9 cellular contexts compared by ENCODE assay signal in the genomic region with DNA sequence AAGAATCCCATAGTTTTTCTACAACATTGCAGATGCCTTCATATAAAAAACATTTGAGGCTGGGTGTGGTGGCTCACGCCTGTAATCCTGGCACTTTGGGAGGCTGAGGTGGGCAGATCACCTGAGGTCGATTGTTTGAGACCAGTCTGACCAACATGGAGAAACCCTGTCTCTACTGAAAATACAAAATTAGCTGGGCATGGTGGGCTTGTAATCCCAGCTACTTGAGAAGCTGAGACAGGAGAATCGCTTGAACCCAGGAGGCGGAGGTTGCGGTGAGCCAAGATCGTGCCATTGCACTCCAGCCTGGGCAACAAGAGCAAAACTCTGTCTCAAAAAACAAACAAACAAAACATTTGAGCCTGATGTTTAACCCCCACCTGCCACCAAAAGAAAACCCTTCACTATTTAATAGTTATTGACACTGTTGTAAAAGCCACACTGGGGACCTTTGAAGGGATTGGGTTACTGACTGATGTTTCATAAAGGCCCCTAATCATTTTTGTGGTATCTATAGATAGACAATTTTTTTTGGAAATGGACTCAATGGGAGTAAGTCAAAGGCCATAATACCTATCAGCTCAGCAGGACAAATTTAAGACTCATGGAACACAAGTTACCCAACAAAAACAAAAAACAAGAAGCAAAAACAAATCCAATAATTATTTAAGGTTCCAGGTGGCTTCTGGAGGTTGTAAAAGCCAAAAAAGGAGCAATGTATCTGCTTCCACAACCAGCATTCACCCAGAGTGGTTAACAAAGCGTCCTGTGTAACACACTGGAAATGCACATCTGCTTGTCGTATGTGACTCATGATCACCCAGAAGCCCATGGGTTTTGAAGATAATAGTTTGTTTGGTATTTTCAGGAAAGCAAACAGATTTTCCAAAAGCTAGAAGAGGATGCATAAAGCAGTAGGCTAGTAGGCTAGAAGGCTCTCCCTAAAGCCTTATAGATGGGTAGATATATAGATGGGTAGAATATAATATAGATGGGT. TPM values are rescaled to one million over a fixed set of nuclear protein-coding genes. Genes with fewer than 3 reads are reported as not detected.
A peak's percentile ranks its signal among the peaks of the same experiment; 100 is the strongest.
DNase-seq lines count a peak whose midpoint lies in the region; ATAC-seq, FAIRE-seq and TF ChIP-seq lines count a peak whose summit lies in the region.
"Had no signal": no experiment of that assay in that cellular context is flagged by ENCODE, and none has a peak within 500 bp of the region (broad histone marks: within the 10 kb centered on the region; RNA-seq: fewer than 3 reads in every experiment).

No MANE protein-coding gene starts in this region.

- peaks cover 50% of the 10 kb centered on the region for H3K4me1 ChIP-seq in CD8-positive, alpha-beta T cell (ENCODE audit: insufficient read depth, low read length)
- peaks cover 32 to 55% of the 10 kb centered on the region in 2 experiments for H3K4me1 ChIP-seq in HCT116 (ENCODE audit: control insufficient read depth in 1 of 2, insufficient read depth in 2 of 2, low read length in 2 of 2)
- peaks cover 20% of the 10 kb centered on the region for H3K4me1 ChIP-seq in keratinocyte (ENCODE audit: control insufficient read depth, extremely low read depth, insufficient read depth, low read length)
- peaks cover 41% of the 10 kb centered on the region for H3K4me1 ChIP-seq in effector memory CD4-positive, alpha-beta T cell (ENCODE audit: control insufficient read depth, insufficient read depth, low read length, poor library complexity, severe bottlenecking)

- CTCF ChIA-PET in CD8-positive, alpha-beta T cell (lab: Charles Lee) = interaction anchor here (1.4 kb wide), 1 partner anchor 8 kb away, joined by 3 read pairs; no protein-coding TSS in a partner anchor
- CTCF ChIA-PET in HCT116 (lab: Charles Lee) = no interaction called here

- H3K9me3 Mint-ChIP-seq in CD8-positive, alpha-beta T cell = no peaks in the 10 kb centered on the region
- peaks cover 0 to 9% of the 10 kb centered on the region in 2 donors for H3K9me3 Mint-ChIP-seq in activated naive CD4-positive, alpha-beta T cell treated with anti-CD3 and anti-CD28 coated beads, Interleukin-2, amount 50 U/mL, for 72 hours

- no peaks in the 10 kb centered on the region for H3K9me2 ChIP-seq in HCT116 (ENCODE audit: insufficient read depth)

- no peak for TF ChIP-seq CTCF in CD8-positive, alpha-beta T cell (IDR thresholded peaks at IDR 0.05)
- TF ChIP-seq CTCF in HCT116 (IDR thresholded peaks at IDR 0.05 in 2 of 3, conservative IDR thresholded peaks at IDR 0.05 in 1 of 3; ENCODE audit: borderline replicate concordance in 1 of 3, insufficient read depth in 1 of 3, low read depth in 2 of 3, low read length in 2 of 3) = no peak
- TF ChIP-seq CTCF in keratinocyte (optimal IDR thresholded peaks at IDR 0.05 in 1 of 3, IDR thresholded peaks at IDR 0.05 in 1 of 3, conservative IDR thresholded peaks at IDR 0.05 in 1 of 3; ENCODE audit: extremely low read depth in 1 of 3, insufficient read depth in 2 of 3, low read length in 3 of 3) = no peak
- TF ChIP-seq CTCF in dorsolateral prefrontal cortex (IDR thresholded peaks at IDR 0.05 in 54 of 56, conservative IDR thresholded peaks at IDR 0.05 in 2 of 56; ENCODE audit: low read depth in 1 of 56, partially characterized antibody in 56 of 56) = no peak

- H3K27ac Mint-ChIP-seq in CD8-positive, alpha-beta T cell = no peak overlapping the region
- peak overlapping the region; percentile 60 to 86 for H3K27ac Mint-ChIP-seq in activated naive CD4-positive, alpha-beta T cell treated with anti-CD3 and anti-CD28 coated beads, Interleukin-2, amount 50 U/mL, for 72 hours

- POLR2A ChIA-PET in CD8-positive, alpha-beta T cell (lab: Charles Lee) = interaction anchor here (1.1 to 2.4 kb wide), 4 partner anchors 9 to 62 kb away, joined by 3 to 11 read pairs (median 4); no protein-coding TSS in a partner anchor
- POLR2A ChIA-PET in HCT116 (lab: Charles Lee) = no interaction called here

- peak; percentile 83 for FAIRE-seq in keratinocyte (lab: Jason Lieb, UNC)

- dilution Hi-C loops in keratinocyte (cut with MboI; ENCODE audit: extremely low pct_ligation_motif_present, low sequenced_read_pairs) = no loop called here

- peaks cover 87% of the 10 kb centered on the region for H3K79me2 ChIP-seq in HCT116 (ENCODE audit: insufficient read depth, low read length)
- peaks cover 50% of the 10 kb centered on the region for H3K79me2 ChIP-seq in keratinocyte (ENCODE audit: control insufficient read depth, insufficient read depth, low read length)

- H3K27ac ChIP-seq in CD8-positive, alpha-beta T cell (ENCODE audit: low read depth, low read length) = no peak overlapping the region
- peak overlapping the region; percentile 86 for H3K27ac ChIP-seq in HCT116 (ENCODE audit: low read depth, low read length)
- peak overlapping the region; percentile 52 for H3K27ac ChIP-seq in keratinocyte (ENCODE audit: control insufficient read depth, insufficient read depth, low read length)
- no peak overlapping the region for H3K27ac ChIP-seq in dorsolateral prefrontal cortex
- no peak overlapping the region for H3K27ac ChIP-seq in effector memory CD4-positive, alpha-beta T cell (ENCODE audit: insufficient read depth, low read length, poor library complexity, severe bottlenecking)

- H4K20me1 ChIP-seq in HCT116 (ENCODE audit: insufficient read depth) (no peaks in the 10 kb centered on the region), keratinocyte (ENCODE audit: control insufficient read depth, extremely low read depth, insufficient read depth, low read length) (peaks cover 7% of the 10 kb centered on the region)

- DNase-seq in CD8-positive, alpha-beta T cell = no peak
- DNase-seq in HCT116 (ENCODE audit: low read depth, low spot score) (no peak), keratinocyte (ENCODE audit: low read depth, low spot score) (no peak), dorsolateral prefrontal cortex (no peak), NCI-H446 (lab: John Stamatoyannopoulos, UW) (no peak)
- DNase-seq in activated naive CD4-positive, alpha-beta T cell treated with anti-CD3 and anti-CD28 coated beads, Interleukin-2, amount 50 U/mL, for 72 hours (ENCODE audit: low spot score in 2 of 2) = no peak
- DNase-seq in effector memory CD4-positive, alpha-beta T cell = no peak
- DNase-seq: posterior cingulate gyrus had no signal

- TF ChIP-seq POLR2A in HCT116 (IDR thresholded peaks at IDR 0.05; ENCODE audit: borderline replicate concordance, extremely low read depth, insufficient read depth, insufficient read length) = no peak

- H3K4me3 Mint-ChIP-seq in CD8-positive, alpha-beta T cell = peak overlapping the region; percentile 38

- H3K27me3 Mint-ChIP-seq in CD8-positive, alpha-beta T cell (ENCODE audit: low read depth) = peaks cover 20% of the 10 kb centered on the region

- no peaks in the 10 kb centered on the region for H3K36me3 ChIP-seq in CD8-positive, alpha-beta T cell (ENCODE audit: insufficient read depth, low read length)
- H3K36me3 ChIP-seq in HCT116 (ENCODE audit: control insufficient read depth in 1 of 2, insufficient read depth in 2 of 2, low read length in 2 of 2) (peaks cover 44 to 72% of the 10 kb centered on the region in 2 experiments), keratinocyte (ENCODE audit: control insufficient read depth in 2 of 2, extremely low read depth in 1 of 2, insufficient read depth in 2 of 2, low read length in 2 of 2) (peaks cover 38 to 66% of the 10 kb centered on the region in 2 experiments)
- H3K36me3 ChIP-seq in effector memory CD4-positive, alpha-beta T cell (ENCODE audit: control insufficient read depth, insufficient read depth, low read length) = no peaks in the 10 kb centered on the region

- H2AFZ ChIP-seq in HCT116 (ENCODE audit: low read depth, low read length, poor library complexity, severe bottlenecking) (no peak overlapping the region), keratinocyte (ENCODE audit: control insufficient read depth, low read length) (no peak overlapping the region)

- RAD21 ChIA-PET in HCT116 (lab: Charles Lee; ENCODE audit: low non-redundant PET in 1 of 2, low total read pairs in 2 of 2, uncharacterized antibody in 2 of 2, unreplicated experiment in 2 of 2) = no interaction called here

- H3K9ac ChIP-seq in HCT116 (ENCODE audit: low read length) (0 out of 2 replicates have a peak overlapping the region, but pooled peaks have one; percentile 40), keratinocyte (ENCODE audit: control insufficient read depth, extremely low read depth, insufficient read depth, low read length) (no peak overlapping the region)

- ATAC-seq in CD8-positive, alpha-beta T cell = peak; percentile 32
- ATAC-seq in HCT116 = peak; percentile 35
- ATAC-seq in activated naive CD4-positive, alpha-beta T cell treated with anti-CD3 and anti-CD28 coated beads, Interleukin-2, amount 50 U/mL, for 72 hours = peak; percentile 6 to 14

- no peaks in the 10 kb centered on the region for H3K27me3 ChIP-seq in CD8-positive, alpha-beta T cell (ENCODE audit: insufficient read depth, low read length)
- H3K27me3 ChIP-seq in HCT116 (ENCODE audit: insufficient read depth, low read length) (no peaks in the 10 kb centered on the region), keratinocyte (ENCODE audit: control insufficient read depth, extremely low read depth, insufficient read depth, low read length) (no peaks in the 10 kb centered on the region), dorsolateral prefrontal cortex (peaks cover 0 to 4% (median 0%) of the 10 kb centered on the region in 45 donors)
- H3K27me3 ChIP-seq in effector memory CD4-positive, alpha-beta T cell (replicated peaks; ENCODE audit: control insufficient read depth, insufficient read depth, low read length, poor library complexity, severe bottlenecking) = no peaks in the 10 kb centered on the region

- H3K4me2 ChIP-seq in HCT116 (ENCODE audit: low read length) (peak overlapping the region; percentile 51), keratinocyte (ENCODE audit: control insufficient read depth, extremely low read depth, insufficient read depth, low read depth, low read length) (no peak overlapping the region)

- TSS peak; percentile 1 for BruUV-seq in HCT116 (replicated peaks; lab: Mats Ljungman, UMichigan)

- intact Hi-C loops in CD8-positive, alpha-beta T cell (cut with DNase I, micrococcal nuclease) = loop anchor here (5.0 kb wide), 3 partner anchors 62 to 107 kb away; no protein-coding TSS in a partner anchor
- intact Hi-C loops in HCT116 (cut with micrococcal nuclease) (no loop called here), dorsolateral prefrontal cortex (cut with DNase I) (no loop called here)

- no peaks in the 10 kb centered on the region for H3K9me3 ChIP-seq in CD8-positive, alpha-beta T cell (ENCODE audit: low read length)
- no peaks in the 10 kb centered on the region for H3K9me3 ChIP-seq in HCT116 (ENCODE audit: control insufficient read depth in 1 of 2, insufficient read depth in 1 of 2, low read depth in 1 of 2, low read length in 2 of 2)
- no peaks in the 10 kb centered on the region for H3K9me3 ChIP-seq in keratinocyte (ENCODE audit: control insufficient read depth, low read depth, low read length)
- H3K9me3 ChIP-seq in effector memory CD4-positive, alpha-beta T cell (ENCODE audit: control insufficient read depth, low read length) = no peaks in the 10 kb centered on the region

- peaks cover 2% of the 10 kb centered on the region for H3K9me1 ChIP-seq in keratinocyte (ENCODE audit: control insufficient read depth, extremely low read depth, insufficient read depth, low read length)

- no peak overlapping the region for H3K4me3 ChIP-seq in CD8-positive, alpha-beta T cell (ENCODE audit: low read depth, low read length)
- no peak overlapping the region for H3K4me3 ChIP-seq in HCT116 (replicated peaks in 1 of 2; ENCODE audit: low read depth in 1 of 2, low read length in 2 of 2)
- H3K4me3 ChIP-seq in keratinocyte (ENCODE audit: control insufficient read depth in 2 of 3, extremely low read depth in 1 of 3, insufficient read depth in 2 of 3, low read depth in 1 of 3, low read length in 3 of 3) = no peak overlapping the region
- H3K4me3 ChIP-seq in dorsolateral prefrontal cortex = no peak overlapping the region
- no peak overlapping the region for H3K4me3 ChIP-seq in effector memory CD4-positive, alpha-beta T cell (ENCODE audit: insufficient read depth, low read depth, low read length, poor library complexity, severe bottlenecking)
- H3K4me3 ChIP-seq: lung had no signal

- peaks cover 59% of the 10 kb centered on the region for H3K4me1 Mint-ChIP-seq in CD8-positive, alpha-beta T cell (ENCODE audit: low read depth)

- no peaks in the 10 kb centered on the region for H3K36me3 Mint-ChIP-seq in CD8-positive, alpha-beta T cell
- H3K36me3 Mint-ChIP-seq in activated naive CD4-positive, alpha-beta T cell treated with anti-CD3 and anti-CD28 coated beads, Interleukin-2, amount 50 U/mL, for 72 hours = peaks cover 0 to 4% of the 10 kb centered on the region in 2 donors

- TF ChIP-seq RAD21 in HCT116 (IDR thresholded peaks at IDR 0.05; ENCODE audit: low read depth) = no peak

RNA-seq across cellular contexts. Expression of a gene that starts 41.2 kb away (rescaled TPM):
- total RNA-seq in CD8-positive, alpha-beta T cell = not detected
- total RNA-seq in HCT116 (2021; ENCODE audit: unreplicated experiment) (196 TPM), dorsolateral prefrontal cortex (1 to 10 TPM in 90 of 120 experiments, under 1 TPM in 30; 0.37 to 4.8 (median 1.4) TPM)
- 167 and 184 TPM in 2 replicates for polyA plus RNA-seq in HCT116 (2012)
- total RNA-seq in activated naive CD4-positive, alpha-beta T cell treated with anti-CD3 and anti-CD28 coated beads, Interleukin-2, amount 50 U/mL, for 72 hours = 1 to 10 TPM in 1 of 2 donors, under 1 TPM in 1; 0.41 to 1.5 TPM
- 71.0 to 171 TPM (median 85.8 TPM) in 3 replicates for polyA plus RNA-seq in keratinocyte
- 25.6 TPM for polyA plus RNA-seq in keratinocyte (2011; ENCODE audit: low read depth)
- polyA plus RNA-seq in keratinocyte (2011; cell fraction: cytosol; rRNA removed) = 94.9 and 114 TPM in 2 replicates
- polyA plus RNA-seq in keratinocyte (2011; cell fraction: nucleus; rRNA removed) = 289 and 310 TPM in 2 replicates
- polyA plus RNA-seq in keratinocyte (2012; ENCODE audit: low replicate concordance) = 62.4 and 123 TPM in 2 replicates
- polyA minus RNA-seq in keratinocyte = 124 to 419 TPM (median 165 TPM) in 3 replicates
- polyA minus RNA-seq in keratinocyte (2011; cell fraction: cytosol; rRNA and poly(A)+ RNA removed) = 129 TPM
- 264 and 415 TPM in 2 replicates for polyA minus RNA-seq in keratinocyte (2011; cell fraction: nucleus; rRNA and poly(A)+ RNA removed)

Comparison
In these comparisons a context has a peak if more than half of its experiments do, and no peak if none do; other contexts are left out.
1. H3K27ac ChIP-seq: peak in HCT116 (single experiment) and keratinocyte (single experiment); none in CD8-positive, alpha-beta T cell (single experiment), dorsolateral prefrontal cortex (0 of 59) and effector memory CD4-positive, alpha-beta T cell (single experiment).
2. RNA of a gene that starts 41.2 kb away (total RNA-seq): 196 TPM in HCT116 (single experiment); 0.41 to 1.5 TPM in activated naive CD4-positive, alpha-beta T cell treated with anti-CD3 and anti-CD28 coated beads, Interleukin-2, amount 50 U/mL, for 72 hours, 0.37 to 4.8 TPM in dorsolateral prefrontal cortex and not detected in CD8-positive, alpha-beta T cell; every median in the first group is over 10 times any median in the second.
3. intact Hi-C loops: an anchor here in CD8-positive, alpha-beta T cell (5.0 kb wide); none called in HCT116 and dorsolateral prefrontal cortex.
4. Peak in every context shown above with its lines, with median percentiles within 50 percentile points of each other: ATAC-seq.